ENCODE assay signal across 11 cellular contexts in the genomic region with DNA sequence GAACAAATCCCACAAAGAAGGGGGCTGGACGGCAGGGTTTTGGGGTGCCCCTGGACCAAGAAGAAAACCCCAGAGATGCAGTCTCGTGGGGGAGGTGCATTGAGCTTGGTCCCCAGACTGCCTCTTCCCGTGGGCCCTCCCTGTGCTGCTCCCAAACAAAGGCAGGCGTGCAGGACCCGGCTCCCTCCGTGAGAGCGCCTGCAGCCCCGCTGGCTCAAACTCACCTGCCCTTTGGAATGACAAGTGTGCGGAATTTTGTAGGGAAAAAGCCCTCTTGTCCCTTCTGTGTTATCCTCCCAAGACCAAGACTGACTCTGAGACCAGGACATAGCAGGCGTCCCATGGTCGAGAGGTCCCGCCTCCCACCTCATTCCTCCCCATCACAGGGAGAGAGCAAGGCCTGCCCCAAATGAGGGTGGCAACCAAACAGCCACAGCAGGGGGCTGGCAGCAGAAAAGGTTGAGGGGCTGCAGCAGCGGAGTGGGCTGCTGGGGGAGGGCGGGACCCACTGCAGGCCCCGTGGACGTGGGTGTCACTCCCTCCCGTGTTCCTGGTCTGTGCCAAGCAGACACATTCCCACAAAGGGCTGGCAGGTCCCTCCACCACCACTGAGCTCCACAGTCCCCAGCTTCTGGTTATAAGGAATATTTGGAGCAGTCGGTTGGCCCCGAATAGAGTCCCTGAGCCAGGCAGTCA. TPM values are rescaled to one million over a fixed set of nuclear protein-coding genes. Genes with fewer than 3 reads are reported as not detected.
"Had no signal": no experiment of that assay in that cellular context is flagged by ENCODE, and none has a peak within 500 bp of the region (broad histone marks: within the 10 kb centered on the region; RNA-seq: fewer than 3 reads in every experiment).

No MANE protein-coding gene starts in this region.

- H3K27ac Mint-ChIP-seq: HFFc6 had no signal

- H3K36me3 ChIP-seq: HAP-1 had no signal

- H3K9me3 Mint-ChIP-seq: HFFc6 had no signal

- H3K9me3 ChIP-seq: HAP-1 had no signal

- FAIRE-seq: K562 had no signal

- H3K4me1 ChIP-seq: HAP-1 had no signal

- H3K4me3 Mint-ChIP-seq: HFFc6 had no signal

- DNase-seq: GOT3, H7, HFFc6, IMR-90, KG1 had no signal

- H3K4me3 ChIP-seq: HAP-1, K562 had no signal

- ATAC-seq: HCT116, K562 had no signal

- H3K27ac ChIP-seq: HL-60 had no signal

RNA-seq across cellular contexts. Expression of gene FRMD1, which starts 5.6 kb away (rescaled TPM):
- total RNA-seq: H4, H7, HFFc6, HT1080, IMR-90 had no signal
- polyA plus RNA-seq: IMR-90 had no signal
